ENCODE assay signal across 8 cellular contexts in the genomic region with DNA sequence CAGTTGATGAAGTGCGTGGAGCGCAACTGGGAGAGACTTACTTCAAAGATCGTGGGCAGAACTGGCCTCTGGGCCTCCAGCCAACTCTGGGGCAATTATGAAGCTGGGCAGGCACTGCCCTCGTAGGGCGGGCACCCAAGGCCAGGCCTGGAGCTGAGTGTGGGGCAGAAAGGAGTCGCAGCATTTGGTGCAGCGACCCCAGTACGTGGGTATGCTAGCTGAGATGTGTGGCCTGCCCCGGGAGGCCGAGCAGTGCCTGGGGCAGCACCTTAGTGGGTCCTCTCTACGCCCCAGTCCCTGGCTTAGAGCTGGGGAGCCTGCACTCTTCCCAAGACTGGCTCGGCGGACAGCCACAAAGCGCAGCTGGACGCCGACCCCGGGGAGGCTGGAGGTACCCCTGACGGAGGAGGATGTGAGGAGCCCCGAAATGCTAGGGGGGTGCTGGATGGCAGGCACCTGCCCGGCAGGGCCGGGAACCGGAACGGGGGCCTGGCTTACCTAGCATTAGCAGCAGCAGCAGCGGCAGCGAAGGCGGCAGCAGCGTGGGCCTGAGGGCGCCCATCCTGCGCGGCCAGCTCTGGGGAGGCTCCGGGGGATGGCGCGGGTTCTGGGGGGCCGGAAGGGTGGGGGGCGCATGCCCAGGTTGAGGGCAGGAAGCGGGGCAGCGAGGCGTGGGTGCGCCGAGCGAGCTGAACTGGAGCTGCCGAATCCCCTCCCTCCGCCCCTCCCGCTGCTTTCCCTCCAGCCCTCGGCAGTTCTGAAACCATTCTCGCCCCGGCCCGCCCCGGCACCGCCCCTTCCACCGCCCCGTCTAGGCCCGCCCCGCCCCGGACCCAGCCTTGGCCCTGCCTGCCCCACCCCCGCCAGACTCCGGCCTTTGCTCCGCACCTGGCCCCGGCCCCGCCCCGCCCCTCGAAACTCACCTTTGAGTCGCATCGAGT. TPM values are rescaled to one million over a fixed set of nuclear protein-coding genes. Genes with fewer than 3 reads are reported as not detected.
A peak's percentile ranks its signal among the peaks of the same experiment; 100 is the strongest.
DNase-seq lines count a peak whose midpoint lies in the region; ATAC-seq and TF ChIP-seq lines count a peak whose summit lies in the region.

TSS of gene IGSF8 (minus strand) at position 709 of the 941 bp plus-strand sequence. CDS start at position 562, 147 bp downstream.

- H3K4me3 ChIP-seq in BE2C (ENCODE audit: low read depth, low read length) (peak within 1 kb of the TSS; percentile 65), NT2/D1 (ENCODE audit: insufficient read length, low read depth) (peak within 1 kb of the TSS; percentile 72)

- H3K27me3 ChIP-seq in BE2C (no peaks in the 10 kb centered on the region), NT2/D1 (ENCODE audit: insufficient read depth, insufficient read length) (peaks cover 11% of the 10 kb centered on the region)

- H3K9me3 ChIP-seq in BE2C (no peaks in the 10 kb centered on the region), NT2/D1 (ENCODE audit: insufficient read depth, low read length) (no peaks in the 10 kb centered on the region)

- TF ChIP-seq CTCF in BE2C (IDR thresholded peaks at IDR 0.05; ENCODE audit: low read depth, low read length): no peak

- peak within 1 kb of the TSS; percentile 87 for H3K9ac ChIP-seq in NT2/D1 (ENCODE audit: insufficient read length, low read depth)

- ATAC-seq in GM19372 (IDR thresholded peaks at IDR 0.05; ENCODE audit: low read depth, unreplicated experiment) (peak; percentile 50), HG03565 (IDR thresholded peaks at IDR 0.05; ENCODE audit: unreplicated experiment) (peak; percentile 28)

- H3K36me3 ChIP-seq in BE2C (no peaks in the 10 kb centered on the region), NT2/D1 (ENCODE audit: insufficient read depth, insufficient read length, low read length) (peaks cover 21% of the 10 kb centered on the region)

- H3K4me1 ChIP-seq in BE2C (peaks cover 4% of the 10 kb centered on the region), NT2/D1 (ENCODE audit: insufficient read depth, insufficient read length) (peaks cover 39% of the 10 kb centered on the region)

- DNase-seq in BE2C (peak; percentile 89), NT2/D1 (ENCODE audit: low read depth, low spot score) (peak; percentile 91), epidermal melanocyte (ENCODE audit: insufficient read length, low spot score) (peak; percentile 82), mucosa of gallbladder (ENCODE audit: low spot score) (peak; percentile 93)
- peak; percentile 91 for DNase-seq in activated CD8-positive, alpha-beta memory T cell treated with anti-CD3 and anti-CD28 coated beads, Interleukin-2, amount 50 U/mL, for 4 hours
- DNase-seq in stimulated activated CD8-positive, alpha-beta memory T cell treated with anti-CD3 and anti-CD28 coated beads, Interleukin-4, amount 100 ng/mL, for 24 hours (ENCODE audit: low read depth): peak; percentile 85

RNA-seq across cellular contexts. Expression of gene IGSF8, which starts in this region (rescaled TPM):
- 5.6 TPM for polyA plus RNA-seq in BE2C (2012; ENCODE audit: insufficient read depth, insufficient read length, low read depth)
- total RNA-seq in mucosa of gallbladder: 81.7 TPM

Comparison
In these comparisons a context has a peak if more than half of its experiments do, and no peak if none do; other contexts are left out.
1. Peak in every context shown above with its lines: DNase-seq, ATAC-seq and H3K4me3 ChIP-seq.